22 cellular contexts compared by ENCODE assay signal in the genomic region with DNA sequence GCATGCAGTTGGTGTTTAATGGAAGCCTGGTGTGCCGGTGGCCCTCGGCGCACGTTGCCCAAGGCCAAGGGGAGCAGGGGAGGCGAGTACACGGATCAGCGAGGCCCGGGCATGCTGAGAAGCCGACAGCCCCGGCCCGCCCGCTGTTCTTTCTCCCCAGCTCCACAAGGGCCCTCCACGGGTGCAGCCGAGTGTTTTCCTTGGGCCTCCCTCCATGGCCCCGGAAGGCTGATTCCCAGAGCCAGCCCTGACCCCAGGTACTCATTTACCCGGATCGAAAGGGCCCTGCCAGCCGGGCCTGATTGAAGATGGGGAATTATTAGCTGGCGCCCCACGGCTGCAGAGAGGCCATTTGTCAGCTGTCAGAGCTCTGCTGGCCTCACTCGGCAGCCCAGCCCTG. TPM values are rescaled to one million over a fixed set of nuclear protein-coding genes. Genes with fewer than 3 reads are reported as not detected.
DNase-seq lines count a peak whose midpoint lies in the region; ATAC-seq and TF ChIP-seq lines count a peak whose summit lies in the region.
"Had no signal": no experiment of that assay in that cellular context is flagged by ENCODE, and none has a peak within 500 bp of the region (broad histone marks: within the 10 kb centered on the region; RNA-seq: fewer than 3 reads in every experiment).

No MANE protein-coding gene starts in this region.

- peak overlapping the region; percentile 89 for H3K4ac ChIP-seq in neuronal stem cell (ENCODE audit: low read length)

- H3K27me3 ChIP-seq in left lung (peaks cover 0 to 22% of the 10 kb centered on the region in 2 donors), neuronal stem cell (ENCODE audit: control insufficient read depth in 3 of 3, insufficient read depth in 3 of 3, low read depth in 1 of 3, low read length in 3 of 3) (peaks cover 0 to 10% (median 0%) of the 10 kb centered on the region in 3 experiments), upper lobe of right lung (peaks cover 5% of the 10 kb centered on the region)
- H3K27me3 ChIP-seq: BE2C had no signal

- peak overlapping the region; percentile 76 for H3K18ac ChIP-seq in neuronal stem cell (ENCODE audit: low read length)

- DNase-seq in left lung (no peak), neuronal stem cell (ENCODE audit: low spot score) (no peak), upper lobe of right lung (peak; percentile 80), T-helper 9 cell (no peak)
- DNase-seq: BE2C; CD4-positive, alpha-beta T cell; DMS79 treated with DMSO at 0.1 percent for 48 hours; H9; Kasumi-1; MM.1S; NCI-H2029; NCI-H2171; NCI-H446; NK-92 treated with Interleukin-12 subunit alpha and Interleukin-12 subunit beta, amount 100 ng/mL, for 24 hours; OCI-M1; SW 1271 had no signal

- no peak for TF ChIP-seq CTCF in left lung (IDR thresholded peaks at IDR 0.05)
- TF ChIP-seq CTCF in upper lobe of right lung (IDR thresholded peaks at IDR 0.05): no peak

- H3K4me1 ChIP-seq in left lung (peaks cover 2 to 4% of the 10 kb centered on the region in 2 donors), neuronal stem cell (ENCODE audit: control insufficient read depth in 2 of 2, insufficient read depth in 1 of 2, low read depth in 1 of 2, low read length in 2 of 2) (peaks cover 0 to 1% of the 10 kb centered on the region in 2 donors), upper lobe of right lung (no peaks in the 10 kb centered on the region)

- peak; percentile 45 for ATAC-seq in left lung
- ATAC-seq in upper lobe of right lung: peak; percentile 41
- no peak for ATAC-seq in HG03196 (IDR thresholded peaks at IDR 0.05; ENCODE audit: unreplicated experiment)
- no peak for ATAC-seq in HG02981 (IDR thresholded peaks at IDR 0.05; ENCODE audit: unreplicated experiment)
- ATAC-seq in GM21423 (IDR thresholded peaks at IDR 0.05; ENCODE audit: unreplicated experiment): no peak

- H2AK5ac ChIP-seq in neuronal stem cell (ENCODE audit: low read depth, low read length): peak overlapping the region; percentile 70

- H2BK12ac ChIP-seq in neuronal stem cell (ENCODE audit: low read length): no peak overlapping the region

- intact Hi-C loops in left lung (cut with DNase I): no loop called here
- intact Hi-C loops in upper lobe of right lung (cut with DNase I): no loop called here

- H2BK5ac ChIP-seq in neuronal stem cell (ENCODE audit: low read length): peak overlapping the region; percentile 82

- TF ChIP-seq RAD21 in Ishikawa (IDR thresholded peaks at IDR 0.05; ENCODE audit: low read depth): no peak

- H3K14ac ChIP-seq in neuronal stem cell (ENCODE audit: low read length): peak overlapping the region; percentile 8

- H3K4me3 ChIP-seq in left lung (no peak overlapping the region), neuronal stem cell (ENCODE audit: low read length in 2 of 2) (no peak overlapping the region), upper lobe of right lung (no peak overlapping the region)

- no CpG with 5 or more reads among the region's 21 CpGs for WGBS in neuronal stem cell (ENCODE audit: extremely low coverage in 2 of 2, insufficient read length in 2 of 2, insufficient replicate concordance in 1 of 2), 2 donors

- H4K91ac ChIP-seq in neuronal stem cell (ENCODE audit: low read depth, low read length, poor library complexity): no peak overlapping the region

- no peaks in the 10 kb centered on the region for H3K79me1 ChIP-seq in neuronal stem cell (ENCODE audit: low read depth, low read length)

- no peak overlapping the region for H3K23ac ChIP-seq in neuronal stem cell (ENCODE audit: low read depth, low read length, poor library complexity)

- H3K36me3 ChIP-seq in left lung (no peaks in the 10 kb centered on the region), neuronal stem cell (replicated peaks in 1 of 2; ENCODE audit: control insufficient read depth in 2 of 2, insufficient read depth in 2 of 2, low read length in 2 of 2) (no peaks in the 10 kb centered on the region), upper lobe of right lung (no peaks in the 10 kb centered on the region)
- H3K36me3 ChIP-seq: BE2C had no signal

- H3K9me3 ChIP-seq in left lung (no peaks in the 10 kb centered on the region), neuronal stem cell (replicated peaks in 1 of 2; ENCODE audit: control insufficient read depth in 2 of 2, insufficient read depth in 1 of 2, low read depth in 1 of 2, low read length in 2 of 2) (no peaks in the 10 kb centered on the region), upper lobe of right lung (no peaks in the 10 kb centered on the region)
- H3K9me3 ChIP-seq: BE2C had no signal

- no peak overlapping the region for H2BK15ac ChIP-seq in neuronal stem cell (ENCODE audit: low read length)

- no peak overlapping the region for H3K4me2 ChIP-seq in neuronal stem cell (ENCODE audit: insufficient read depth, low read length, poor library complexity, severe bottlenecking)

- H3K9ac ChIP-seq in neuronal stem cell (ENCODE audit: low read depth, low read length, poor library complexity): no peak overlapping the region

- no peak overlapping the region for H2BK120ac ChIP-seq in neuronal stem cell (ENCODE audit: low read depth, low read length)

- no peak overlapping the region for H2AFZ ChIP-seq in neuronal stem cell (ENCODE audit: low read length)

- H3K27ac ChIP-seq in left lung: no peak overlapping the region
- no peak overlapping the region for H3K27ac ChIP-seq in neuronal stem cell (replicated peaks; ENCODE audit: low read length)
- no peak overlapping the region for H3K27ac ChIP-seq in upper lobe of right lung

- TF ChIP-seq EP300 in Ishikawa (IDR thresholded peaks at IDR 0.05; ENCODE audit: borderline replicate concordance): no peak

- peak overlapping the region; percentile 17 for H4K8ac ChIP-seq in neuronal stem cell (ENCODE audit: low read depth, low read length)

TF ChIP-seq in Ishikawa, 13 proteins besides CTCF, POLR2A, EP300 and RAD21:
- TF ChIP-seq CREB1 (IDR thresholded peaks at IDR 0.05; ENCODE audit: low read depth) (no peak), TCF12 (IDR thresholded peaks at IDR 0.05; ENCODE audit: low read depth) (peak; percentile 34; the same call in 1 of the 2 replicates), FOXM1 (IDR thresholded peaks at IDR 0.05; ENCODE audit: borderline replicate concordance, low read depth) (no peak), TEAD4 (IDR thresholded peaks at IDR 0.05) (no peak), CEBPB (IDR thresholded peaks at IDR 0.05) (no peak), NFIC (IDR thresholded peaks at IDR 0.05) (peak; percentile 7; the same call in 1 of the 2 replicates)
- TF ChIP-seq, protein P1, sequence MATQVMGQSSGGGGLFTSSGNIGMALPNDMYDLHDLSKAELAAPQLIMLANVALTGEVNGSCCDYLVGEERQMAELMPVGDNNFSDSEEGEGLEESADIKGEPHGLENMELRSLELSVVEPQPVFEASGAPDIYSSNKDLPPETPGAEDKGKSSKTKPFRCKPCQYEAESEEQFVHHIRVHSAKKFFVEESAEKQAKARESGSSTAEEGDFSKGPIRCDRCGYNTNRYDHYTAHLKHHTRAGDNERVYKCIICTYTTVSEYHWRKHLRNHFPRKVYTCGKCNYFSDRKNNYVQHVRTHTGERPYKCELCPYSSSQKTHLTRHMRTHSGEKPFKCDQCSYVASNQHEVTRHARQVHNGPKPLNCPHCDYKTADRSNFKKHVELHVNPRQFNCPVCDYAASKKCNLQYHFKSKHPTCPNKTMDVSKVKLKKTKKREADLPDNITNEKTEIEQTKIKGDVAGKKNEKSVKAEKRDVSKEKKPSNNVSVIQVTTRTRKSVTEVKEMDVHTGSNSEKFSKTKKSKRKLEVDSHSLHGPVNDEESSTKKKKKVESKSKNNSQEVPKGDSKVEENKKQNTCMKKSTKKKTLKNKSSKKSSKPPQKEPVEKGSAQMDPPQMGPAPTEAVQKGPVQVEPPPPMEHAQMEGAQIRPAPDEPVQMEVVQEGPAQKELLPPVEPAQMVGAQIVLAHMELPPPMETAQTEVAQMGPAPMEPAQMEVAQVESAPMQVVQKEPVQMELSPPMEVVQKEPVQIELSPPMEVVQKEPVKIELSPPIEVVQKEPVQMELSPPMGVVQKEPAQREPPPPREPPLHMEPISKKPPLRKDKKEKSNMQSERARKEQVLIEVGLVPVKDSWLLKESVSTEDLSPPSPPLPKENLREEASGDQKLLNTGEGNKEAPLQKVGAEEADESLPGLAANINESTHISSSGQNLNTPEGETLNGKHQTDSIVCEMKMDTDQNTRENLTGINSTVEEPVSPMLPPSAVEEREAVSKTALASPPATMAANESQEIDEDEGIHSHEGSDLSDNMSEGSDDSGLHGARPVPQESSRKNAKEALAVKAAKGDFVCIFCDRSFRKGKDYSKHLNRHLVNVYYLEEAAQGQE (IDR thresholded peaks at IDR 0.05; ENCODE audit: low read depth): no peak

RNA-seq across cellular contexts. Expression of a gene that starts 53.1 kb away (rescaled TPM):
- total RNA-seq in left lung (10 to 100 TPM in 1 of 2 donors, 1 to 10 TPM in 1; 7.2 to 11.4 TPM), upper lobe of right lung (5.4 TPM)
- polyA plus RNA-seq in neuronal stem cell (2013, experiment 1 of 2): 8.6 TPM
- polyA plus RNA-seq in neuronal stem cell (2013, experiment 2 of 2): 8.5 TPM
- total RNA-seq: CD4-positive, alpha-beta T cell; G401; SK-MEL-5 had no signal

Comparison
In these comparisons a context has a peak if more than half of its experiments do, and no peak if none do; other contexts are left out.
1. ATAC-seq: peak in left lung (single experiment) and upper lobe of right lung (single experiment); none in HG03196 (single experiment), HG02981 (single experiment) and GM21423 (single experiment).